In the genomic region with DNA sequence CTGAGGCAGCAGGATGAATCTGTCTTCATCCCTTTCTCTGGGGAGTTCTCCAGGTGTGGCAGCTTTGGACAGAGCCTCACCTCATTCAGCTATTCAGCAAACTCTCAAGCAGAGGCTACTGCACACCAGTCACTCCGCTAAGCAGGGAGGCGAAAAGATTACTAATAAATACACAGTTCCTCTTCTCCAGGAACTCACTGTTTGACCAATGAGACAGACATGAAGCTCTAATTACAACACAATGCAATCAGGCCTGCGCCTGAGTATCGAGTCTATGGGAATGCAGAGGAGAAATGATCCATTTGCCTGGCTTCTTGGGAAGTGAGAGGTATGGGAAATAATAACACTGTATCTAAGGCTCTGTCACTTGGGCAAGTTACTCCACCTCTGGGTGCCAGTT, we compare ENCODE assay signal across 30 cellular contexts.
"Had no signal": no experiment of that assay in that cellular context is flagged by ENCODE, and none has a peak within 500 bp of the region (broad histone marks: within the 10 kb centered on the region; RNA-seq: fewer than 3 reads in every experiment).

No MANE protein-coding gene starts in this region.

- H3K27ac ChIP-seq: epithelial cell of prostate, left ventricle myocardium inferior, neutrophil, right lobe of liver, testis, transverse colon, WERI-Rb-1 had no signal

- ATAC-seq: activated CD4-positive, CD25-positive, alpha-beta regulatory T cell treated with anti-CD3 and anti-CD28 coated beads, Interleukin-2, amount 50 U/mL, for 24 hours; activated naive CD8-positive, alpha-beta T cell treated with anti-CD3 and anti-CD28 coated beads, Interleukin-2, amount 50 U/mL, for 24 hours; stimulated activated naive CD8-positive, alpha-beta T cell treated with anti-CD3 and anti-CD28 coated beads, Interleukin-15, Interleukin-2, amounts not matched to agents 100 U/mL and 50 U/mL, for 24 hours had no signal

- H3K9me3 Mint-ChIP-seq: activated CD4-positive, alpha-beta T cell treated with anti-CD3 and anti-CD28 coated beads, Interleukin-2, amount 10 ng/mL, durations not matched to agents 7 days and 5 days; activated naive CD4-positive, alpha-beta T cell treated with anti-CD3 and anti-CD28 coated beads, Interleukin-2, amount 50 U/mL, for 24 hours; activated naive CD8-positive, alpha-beta T cell treated with anti-CD3 and anti-CD28 coated beads, Interleukin-2, amount 50 U/mL, for 24 hours; activated T-cell treated with anti-CD3 and anti-CD28 coated beads, Interleukin-2, amount 50 U/mL, for 24 hours; central memory CD8-positive, alpha-beta T cell; dendritic cell treated with granulocyte-macrophage colony-stimulating factor and Interleukin-4, amounts not matched to agents 40 ng/mL and 50 ng/mL, for 4 days; T-helper 1 cell treated with Interleukin-12 subunit alpha and Interleukin-12 subunit beta and Interleukin-4 antibody, amounts not matched to agents 30 μg/mL and 1 μg/mL, for 36 hours had no signal

- H3K4me1 ChIP-seq: right lobe of liver, testis had no signal

- FAIRE-seq: endometrium, frontal cortex, islet of Langerhans, urothelium cell line had no signal

- DNase-seq: activated CD4-positive, alpha-beta memory T cell treated with anti-CD3 and anti-CD28 coated beads, Interleukin-2, amount 10 ng/mL, durations not matched to agents 7 days and 5 days; activated CD4-positive, alpha-beta T cell treated with anti-CD3 and anti-CD28 coated beads, Interleukin-2, amount 10 ng/mL, durations not matched to agents 7 days and 5 days; activated CD8-positive, alpha-beta memory T cell treated with anti-CD3 and anti-CD28 coated beads, Interleukin-2, amount 50 U/mL, for 48 hours; activated naive CD8-positive, alpha-beta T cell treated with anti-CD3 and anti-CD28 coated beads, Interleukin-2, amount 50 U/mL, for 24 hours; activated T-cell treated with anti-CD3 and anti-CD28 coated beads, Interleukin-2, amount 50 U/mL, for 24 hours; amygdala; left ventricle myocardium inferior; mesendoderm; right lobe of liver; stimulated activated CD4-positive, alpha-beta T cell treated with anti-CD3 and anti-CD28 coated beads, Interleukin-12 subunit alpha, Interleukin-12 subunit beta, amount 100 ng/mL, for 4 hours; stimulated activated CD4-positive, alpha-beta T cell treated with anti-CD3 and anti-CD28 coated beads, Interleukin-4, amount 100 ng/mL, for 1 hour; stimulated activated naive CD8-positive, alpha-beta T cell treated with anti-CD3 and anti-CD28 coated beads, Interleukin-15, Interleukin-2, amounts not matched to agents 100 U/mL and 50 U/mL, for 24 hours; T-helper 9 cell; testis; transverse colon; WERI-Rb-1 had no signal

- H3K36me3 ChIP-seq: neutrophil, right lobe of liver, transverse colon, WERI-Rb-1 had no signal

- H3K27me3 Mint-ChIP-seq: activated CD4-positive, alpha-beta memory T cell treated with anti-CD3 and anti-CD28 coated beads, Interleukin-2, amount 10 ng/mL, durations not matched to agents 7 days and 5 days; activated CD4-positive, alpha-beta T cell treated with anti-CD3 and anti-CD28 coated beads, Interleukin-2, amount 10 ng/mL, durations not matched to agents 7 days and 5 days; activated naive CD4-positive, alpha-beta T cell treated with anti-CD3 and anti-CD28 coated beads, Interleukin-2, amount 50 U/mL, for 24 hours; activated naive CD8-positive, alpha-beta T cell treated with anti-CD3 and anti-CD28 coated beads, Interleukin-2, amount 50 U/mL, for 24 hours; activated T-cell treated with anti-CD3 and anti-CD28 coated beads, Interleukin-2, amount 50 U/mL, for 24 hours; central memory CD8-positive, alpha-beta T cell; dendritic cell treated with granulocyte-macrophage colony-stimulating factor and Interleukin-4, amounts not matched to agents 40 ng/mL and 50 ng/mL, for 4 days; progenitor cell of endocrine pancreas had no signal

- H3K27me3 ChIP-seq: neutrophil, right lobe of liver, testis, transverse colon had no signal

- H3K27ac Mint-ChIP-seq: activated CD4-positive, alpha-beta memory T cell treated with anti-CD3 and anti-CD28 coated beads, Interleukin-2, amount 10 ng/mL, durations not matched to agents 7 days and 5 days; activated CD4-positive, alpha-beta T cell treated with anti-CD3 and anti-CD28 coated beads, Interleukin-2, amount 10 ng/mL, durations not matched to agents 7 days and 5 days; activated naive CD4-positive, alpha-beta T cell treated with anti-CD3 and anti-CD28 coated beads, Interleukin-2, amount 50 U/mL, for 24 hours; activated naive CD8-positive, alpha-beta T cell treated with anti-CD3 and anti-CD28 coated beads, Interleukin-2, amount 50 U/mL, for 24 hours; activated T-cell treated with anti-CD3 and anti-CD28 coated beads, Interleukin-2, amount 50 U/mL, for 24 hours; dendritic cell treated with granulocyte-macrophage colony-stimulating factor and Interleukin-4, amounts not matched to agents 40 ng/mL and 50 ng/mL, for 4 days; nephron; progenitor cell of endocrine pancreas; T-helper 1 cell treated with Interleukin-12 subunit alpha and Interleukin-12 subunit beta and Interleukin-4 antibody, amounts not matched to agents 30 μg/mL and 1 μg/mL, for 36 hours had no signal

- H3K4me3 ChIP-seq: left ventricle myocardium inferior, lung, right lobe of liver, testis, transverse colon had no signal

- H3K4me3 Mint-ChIP-seq: activated CD4-positive, alpha-beta memory T cell treated with anti-CD3 and anti-CD28 coated beads, Interleukin-2, amount 10 ng/mL, durations not matched to agents 7 days and 5 days; activated CD4-positive, alpha-beta T cell treated with anti-CD3 and anti-CD28 coated beads, Interleukin-2, amount 10 ng/mL, durations not matched to agents 7 days and 5 days; activated naive CD4-positive, alpha-beta T cell treated with anti-CD3 and anti-CD28 coated beads, Interleukin-2, amount 50 U/mL, for 24 hours; activated naive CD8-positive, alpha-beta T cell treated with anti-CD3 and anti-CD28 coated beads, Interleukin-2, amount 50 U/mL, for 24 hours; activated T-cell treated with anti-CD3 and anti-CD28 coated beads, Interleukin-2, amount 50 U/mL, for 24 hours; central memory CD8-positive, alpha-beta T cell; dendritic cell treated with granulocyte-macrophage colony-stimulating factor and Interleukin-4, amounts not matched to agents 40 ng/mL and 50 ng/mL, for 4 days; nephron; T-helper 1 cell treated with Interleukin-12 subunit alpha and Interleukin-12 subunit beta and Interleukin-4 antibody, amounts not matched to agents 30 μg/mL and 1 μg/mL, for 36 hours had no signal

- H3K9me3 ChIP-seq: left ventricle myocardium inferior, neutrophil, right lobe of liver, testis, transverse colon had no signal
